Comparison of ENCODE assay signal across 16 cellular contexts in genomic region chr3:17535173-17535730, GRCh38.
DNase-seq lines count a peak whose midpoint lies in the region; FAIRE-seq and TF ChIP-seq lines count a peak whose summit lies in the region.
"Had no signal": no experiment of that assay in that cellular context is flagged by ENCODE, and none has a peak within 500 bp of the region (broad histone marks: within the 10 kb centered on the region; RNA-seq: fewer than 3 reads in every experiment).

No MANE protein-coding gene starts in this region.

- TF ChIP-seq CTCF in Loucy (conservative IDR thresholded peaks at IDR 0.05; ENCODE audit: low read length) (no peak), osteoblast (IDR thresholded peaks at IDR 0.05; ENCODE audit: extremely low read depth, low read depth, low read length) (no peak), WERI-Rb-1 (IDR thresholded peaks at IDR 0.05; ENCODE audit: low read depth, low read length) (no peak)

- H3K4me2 ChIP-seq in Loucy (ENCODE audit: low read depth, low read length, poor library complexity, severe bottlenecking) (no peak overlapping the region), osteoblast (ENCODE audit: insufficient read depth, low read length) (no peak overlapping the region)
- H3K4me2 ChIP-seq: BLaER1 had no signal

- H3K27ac ChIP-seq in osteoblast (ENCODE audit: low read depth, low read length), result no peak overlapping the region
- H3K27ac ChIP-seq in WERI-Rb-1, result no peak overlapping the region
- H3K27ac ChIP-seq: BLaER1, RWPE1 had no signal

- H3K79me2 ChIP-seq in Loucy (ENCODE audit: insufficient read depth, low read length), result peaks cover 14% of the 10 kb centered on the region
- H3K79me2 ChIP-seq in osteoblast (ENCODE audit: insufficient read depth, low read length), result no peaks in the 10 kb centered on the region

- no peaks in the 10 kb centered on the region; the same call in 1 of the 2 replicates for H3F3A ChIP-seq in Loucy (ENCODE audit: low read depth)

- H3K36me3 ChIP-seq in Loucy (ENCODE audit: insufficient read depth, low read length) (no peaks in the 10 kb centered on the region), osteoblast (ENCODE audit: insufficient read depth, low read length) (no peaks in the 10 kb centered on the region), WERI-Rb-1 (no peaks in the 10 kb centered on the region)
- H3K36me3 ChIP-seq: BLaER1 had no signal

- H3K27me3 ChIP-seq in Loucy (ENCODE audit: insufficient read depth, low read length, poor library complexity, severe bottlenecking), result no peaks in the 10 kb centered on the region
- H3K27me3 ChIP-seq in osteoblast (ENCODE audit: insufficient read depth, low read length), result no peaks in the 10 kb centered on the region
- no peaks in the 10 kb centered on the region for H3K27me3 ChIP-seq in WERI-Rb-1 (ENCODE audit: insufficient read depth, low read depth, severe bottlenecking)
- H3K27me3 ChIP-seq: BLaER1 had no signal

- H3K9me2 ChIP-seq in Loucy (replicated peaks; ENCODE audit: low read depth, low read length), result no peaks in the 10 kb centered on the region

- peak; percentile 28 for DNase-seq in Ammon's horn (ENCODE audit: low spot score)
- no peak for DNase-seq in osteoblast (ENCODE audit: insufficient read length, low spot score, missing footprints)
- no peak for DNase-seq in activated gamma-delta T cell treated with Interleukin-2 at 50 U/mL for 16 hours
- no peak for DNase-seq in stimulated activated CD4-positive, alpha-beta T cell treated with anti-CD3 and anti-CD28 coated beads, Interleukin-2, amount 100 ng/mL, for 24 hours
- no peak for DNase-seq in retina
- no peak for DNase-seq in WERI-Rb-1
- DNase-seq: CD8-positive, alpha-beta memory T cell; GF-D8; KBM-7; NCI-H1092 treated with DMSO at 0.1 percent for 48 hours; NCI-H1694 treated with DMSO at 0.1 percent for 48 hours had no signal

- no peak overlapping the region for H2AFZ ChIP-seq in Loucy (ENCODE audit: low read length)
- H2AFZ ChIP-seq in osteoblast (ENCODE audit: low read length), result peak overlapping the region; percentile 27

- H3K4me1 ChIP-seq in Loucy (ENCODE audit: insufficient read depth, low read length, poor library complexity, severe bottlenecking) (peaks cover 44% of the 10 kb centered on the region), osteoblast (ENCODE audit: insufficient read depth, low read length) (no peaks in the 10 kb centered on the region)
- H3K4me1 ChIP-seq: BLaER1 had no signal

- H4K20me1 ChIP-seq in Loucy (ENCODE audit: insufficient read depth, low read length, poor library complexity, severe bottlenecking), result peaks cover 2% of the 10 kb centered on the region
- no peaks in the 10 kb centered on the region for H4K20me1 ChIP-seq in osteoblast (ENCODE audit: insufficient read depth, low read length)
- H4K20me1 ChIP-seq: BLaER1 had no signal

- H3K4me3 ChIP-seq in Loucy (ENCODE audit: low read length, poor library complexity, severe bottlenecking) (no peak overlapping the region), osteoblast (ENCODE audit: insufficient read depth, low read length) (no peak overlapping the region), WERI-Rb-1 (ENCODE audit: low read depth, low read length) (no peak overlapping the region)
- H3K4me3 ChIP-seq: BLaER1 had no signal

- FAIRE-seq in endometrium (lab: Jason Lieb, UNC), result peak; percentile 76
- FAIRE-seq: H1 had no signal

- H3K9me3 ChIP-seq in Loucy (ENCODE audit: insufficient read depth, low read depth, low read length) (no peaks in the 10 kb centered on the region), osteoblast (ENCODE audit: low read depth, low read length) (no peaks in the 10 kb centered on the region), WERI-Rb-1 (ENCODE audit: severe bottlenecking) (no peaks in the 10 kb centered on the region)

- peak overlapping the region; percentile 16 for H3K9ac ChIP-seq in Loucy (ENCODE audit: low read depth, low read length, poor library complexity, severe bottlenecking)
- H3K9ac ChIP-seq: BLaER1 had no signal
